In genomic region chr13:80551650-80552497, GRCh38 we compare ENCODE assay signal across 16 cellular contexts.
DNase-seq lines count a peak whose midpoint lies in the region; ATAC-seq, FAIRE-seq and TF ChIP-seq lines count a peak whose summit lies in the region.
"Had no signal": no experiment of that assay in that cellular context is flagged by ENCODE, and none has a peak within 500 bp of the region (broad histone marks: within the 10 kb centered on the region; RNA-seq: fewer than 3 reads in every experiment).

No MANE protein-coding gene starts in this region.

- CTCF ChIA-PET in GM12878 (lab: Yijun Ruan, JAX) = interaction anchor here (1.4 to 3.1 kb wide), 2 partner anchors 9 to 10 kb away, joined by 3 to 8 read pairs; no protein-coding TSS in a partner anchor

- intact Hi-C loops in Right ventricle myocardium superior (cut with DNase I) = no loop called here
- intact Hi-C loops in left cardiac atrium (cut with DNase I) = no loop called here
- intact Hi-C loops in GM12878 (cut with micrococcal nuclease; ENCODE audit: unreplicated experiment) = no loop called here

- H3K27ac ChIP-seq in GM12878 (ENCODE audit: control insufficient read depth, insufficient read depth) = no peak overlapping the region
- peak overlapping the region; percentile 69 for H3K27ac ChIP-seq in subcutaneous abdominal adipose tissue (ENCODE audit: low read depth, low read length)
- H3K27ac ChIP-seq: A549, colonic mucosa, KMS-11, VCaP had no signal

- RAD21 ChIA-PET in GM12878 (lab: Charles Lee; ENCODE audit: unreplicated experiment) = interaction anchor here (0.6 to 1.2 kb wide), 3 partner anchors 72 to 404 kb away, joined by 3 read pairs; no protein-coding TSS in a partner anchor

- in situ Hi-C loops in GM12878 (cut with MboI) = no loop called here

- FAIRE-seq in GM12878 (lab: Jason Lieb, UNC) = no peak
- FAIRE-seq: A549 had no signal

- no TSS peak for BruUV-seq in GM12878 (replicated peaks; lab: Mats Ljungman, UMichigan)

- POLR2A ChIA-PET in GM12878 (lab: Charles Lee) = interaction anchor here (0.6 to 1.2 kb wide), 3 partner anchors 32 to 103 kb away, joined by 3 to 5 read pairs (median 3); no protein-coding TSS in a partner anchor

- TF ChIP-seq CTCF in GM12878 (IDR thresholded peaks at IDR 0.05 in 2 of 3, conservative IDR thresholded peaks at IDR 0.05 in 1 of 3; ENCODE audit: control insufficient read depth in 2 of 3, extremely low read depth in 1 of 3, insufficient read depth in 1 of 3, low read depth in 3 of 3, low read length in 3 of 3) = no peak

- 42% methylated on average over 1 of the region's 1 CpG for WGBS in GM12878 (ENCODE audit: insufficient coverage, insufficient replicate concordance, low lambda C conversion rate, missing lambda C conversion rate)

- H3K9ac ChIP-seq in GM12878 (ENCODE audit: control insufficient read depth, insufficient read depth, low read length) = no peak overlapping the region
- H3K9ac ChIP-seq in subcutaneous abdominal adipose tissue (ENCODE audit: low read length in 5 of 5) = no peak overlapping the region
- H3K9ac ChIP-seq: KMS-11 had no signal

- H3K27me3 ChIP-seq in GM12878 (replicated peaks in 1 of 2; ENCODE audit: control insufficient read depth in 2 of 2, insufficient read depth in 2 of 2, low read length in 1 of 2) (no peaks in the 10 kb centered on the region), subcutaneous abdominal adipose tissue (ENCODE audit: control insufficient read depth in 5 of 5, insufficient read depth in 4 of 5, low read length in 5 of 5) (no peaks in the 10 kb centered on the region)
- H3K27me3 ChIP-seq: colonic mucosa had no signal

- H4K20me1 ChIP-seq in GM12878 (ENCODE audit: control insufficient read depth, insufficient read depth) = no peaks in the 10 kb centered on the region

- ATAC-seq in Right ventricle myocardium superior (ENCODE audit: poor library complexity) = peak; percentile 22
- no peak for ATAC-seq in left cardiac atrium
- peak; percentile 65 for ATAC-seq in GM12878
- ATAC-seq in HG03175 (IDR thresholded peaks at IDR 0.05; ENCODE audit: unreplicated experiment) = no peak
- ATAC-seq in GM19395 (IDR thresholded peaks at IDR 0.05; ENCODE audit: unreplicated experiment) = no peak
- ATAC-seq: A549 had no signal

- H3K4me3 ChIP-seq in GM12878 (no peak overlapping the region), subcutaneous abdominal adipose tissue (ENCODE audit: low read depth in 1 of 5, low read length in 5 of 5) (peak overlapping the region in 1 of 5 donors; percentile 6)
- H3K4me3 ChIP-seq: A549, colonic mucosa had no signal

- no peak overlapping the region for H2AFZ ChIP-seq in GM12878 (ENCODE audit: control insufficient read depth, low read depth, low read length)

- H3K4me2 ChIP-seq in GM12878 (ENCODE audit: control insufficient read depth, insufficient read depth) = no peak overlapping the region
- H3K4me2 ChIP-seq: A549, KMS-11 had no signal

- no peaks in the 10 kb centered on the region for H3K4me1 ChIP-seq in GM12878 (ENCODE audit: control insufficient read depth, insufficient read depth, low read length)
- H3K4me1 ChIP-seq in subcutaneous abdominal adipose tissue (ENCODE audit: control insufficient read depth in 5 of 5, insufficient read depth in 5 of 5, low read length in 5 of 5) = peaks cover 0 to 40% (median 33%) of the 10 kb centered on the region in 5 donors
- H3K4me1 ChIP-seq: A549, colonic mucosa had no signal

- TF ChIP-seq EP300 in GM12878 (IDR thresholded peaks at IDR 0.05; ENCODE audit: borderline replicate concordance in 1 of 2, control insufficient read depth in 1 of 2, low read depth in 2 of 2, low read length in 2 of 2) = no peak

- DNase-seq in Right ventricle myocardium superior (no peak), left cardiac atrium (no peak), GM12878 (ENCODE audit: low read depth, low spot score) (no peak), medulla oblongata (ENCODE audit: extremely low spot score) (peak; percentile 36)
- no peak for DNase-seq in activated CD4-positive, alpha-beta T cell treated with anti-CD3 and anti-CD28 coated beads, Interleukin-2, amount 50 U/mL, for 4 hours
- DNase-seq: activated CD8-positive, alpha-beta memory T cell treated with anti-CD3 and anti-CD28 coated beads for 24 hours; amygdala; colonic mucosa; HFFc6; SW 1271 had no signal

- no peak for TF ChIP-seq RAD21 in GM12878 (IDR thresholded peaks at IDR 0.05; ENCODE audit: insufficient read depth, low read depth, low read length)

- no peaks in the 10 kb centered on the region for H3K36me3 ChIP-seq in GM12878 (ENCODE audit: control insufficient read depth in 2 of 2, insufficient read depth in 2 of 2, low read length in 1 of 2)
- H3K36me3 ChIP-seq in subcutaneous abdominal adipose tissue (ENCODE audit: control insufficient read depth in 5 of 5, insufficient read depth in 5 of 5, low read length in 5 of 5) = no peaks in the 10 kb centered on the region
- H3K36me3 ChIP-seq: colonic mucosa had no signal

- no peak for TF ChIP-seq POLR2A in GM12878 (IDR thresholded peaks at IDR 0.05; ENCODE audit: low read depth, low read length)

- no peaks in the 10 kb centered on the region for H3K9me3 ChIP-seq in GM12878 (replicated peaks; ENCODE audit: control insufficient read depth, insufficient read depth, low read length)
- H3K9me3 ChIP-seq in subcutaneous abdominal adipose tissue (ENCODE audit: control insufficient read depth in 5 of 5, low read length in 5 of 5) = no peaks in the 10 kb centered on the region
- H3K9me3 ChIP-seq: A549, colonic mucosa had no signal

- H3K79me2 ChIP-seq in GM12878 (ENCODE audit: control insufficient read depth, insufficient read depth, low read length) = no peaks in the 10 kb centered on the region

- SMC1A ChIA-PET in GM12878 (lab: Charles Lee; ENCODE audit: uncharacterized antibody, unreplicated experiment) = interaction anchor here (1.1 to 1.4 kb wide), 3 partner anchors 9 to 92 kb away, joined by 3 to 4 read pairs (median 3); no protein-coding TSS in a partner anchor

TF ChIP-seq in GM12878, 131 proteins besides CTCF, POLR2A, EP300 and RAD21:
- TF ChIP-seq EED (IDR thresholded peaks at IDR 0.05; ENCODE audit: low read depth) = no peak
- TF ChIP-seq ZNF24 (IDR thresholded peaks at IDR 0.05) = 0 out of 2 replicates have a peak, but pooled peaks have one; percentile 50
- no peak for TF ChIP-seq PKNOX1 (IDR thresholded peaks at IDR 0.05)
- TF ChIP-seq ATF7 (IDR thresholded peaks at IDR 0.05; ENCODE audit: low read depth) = 0 out of 2 replicates have a peak, but pooled peaks have one; percentile 18
- no peak for TF ChIP-seq ASH2L (IDR thresholded peaks at IDR 0.05; ENCODE audit: borderline replicate concordance, low read depth)
- peak; percentile 23; the same call in 1 of the 2 replicates for TF ChIP-seq IKZF1 (conservative IDR thresholded peaks at IDR 0.05)
- peak; percentile 16; the same call in 1 of the 2 replicates for TF ChIP-seq SPI1 (IDR thresholded peaks at IDR 0.05; ENCODE audit: borderline replicate concordance, insufficient read depth, low read depth, low read length)
- TF ChIP-seq SIX5 (IDR thresholded peaks at IDR 0.05; ENCODE audit: low read depth, low read length, severe bottlenecking) = no peak
- TF ChIP-seq SMAD5 (IDR thresholded peaks at IDR 0.05; ENCODE audit: low read depth) = no peak
- no peak for TF ChIP-seq SREBF2 (IDR thresholded peaks at IDR 0.05; ENCODE audit: low read length)

Comparison
In these comparisons a context has a peak if more than half of its experiments do, and no peak if none do; other contexts are left out.
1. ATAC-seq: peak in Right ventricle myocardium superior (single experiment) and GM12878 (single experiment); none in left cardiac atrium (0 of 2), HG03175 (single experiment) and GM19395 (single experiment).